In the genomic region with DNA sequence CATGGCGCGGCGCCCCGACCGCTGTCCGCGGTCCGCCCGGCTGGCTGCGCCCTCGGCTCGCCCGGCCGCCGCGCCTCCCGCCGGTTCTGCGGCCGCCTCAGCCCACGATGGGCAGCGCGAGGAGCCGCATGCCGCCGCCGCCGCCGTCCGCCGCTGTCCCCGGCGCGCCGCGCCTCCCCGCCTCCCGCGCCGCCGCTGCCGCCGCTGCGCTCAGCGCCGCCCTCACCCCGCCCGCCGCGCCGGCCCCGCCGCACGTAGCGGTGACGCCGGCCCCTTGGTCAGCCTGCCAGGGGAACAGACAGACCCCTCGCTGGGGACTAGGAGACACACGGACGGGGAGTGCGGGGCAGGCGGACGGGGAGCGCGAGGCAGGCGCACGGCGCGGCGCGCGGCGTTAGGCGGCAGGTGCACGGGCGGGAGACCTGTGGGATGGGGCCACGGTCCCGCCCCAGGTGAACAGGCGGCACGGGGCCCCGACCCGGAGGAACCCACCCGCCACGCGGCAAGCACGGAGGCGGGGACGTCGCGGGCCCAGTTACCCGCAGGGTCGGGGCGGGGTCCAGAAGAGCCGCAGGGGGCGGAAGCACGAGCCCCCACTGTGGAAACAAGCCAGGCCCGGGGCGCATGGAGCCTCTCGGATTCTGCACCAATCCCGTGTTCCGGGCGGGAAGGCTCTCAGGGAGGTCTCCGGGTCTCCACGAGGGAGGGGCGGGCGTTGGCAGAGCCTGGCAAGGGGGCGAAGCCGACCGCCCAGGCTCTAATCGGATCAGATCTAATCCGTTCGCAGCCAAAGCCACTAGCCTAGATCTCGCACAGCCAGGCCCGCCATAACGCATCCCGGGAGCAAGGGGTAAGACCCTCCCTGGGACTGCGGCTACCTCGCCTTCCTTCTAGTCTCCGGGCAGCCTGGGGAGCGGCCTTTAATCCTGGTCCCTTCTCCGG, we compare ENCODE assay signal across 8 cellular contexts. TPM values are rescaled to one million over a fixed set of nuclear protein-coding genes. Genes with fewer than 3 reads are reported as not detected.
DNase-seq lines count a peak whose midpoint lies in the region; ATAC-seq lines count a peak whose summit lies in the region.

A gene with protein sequence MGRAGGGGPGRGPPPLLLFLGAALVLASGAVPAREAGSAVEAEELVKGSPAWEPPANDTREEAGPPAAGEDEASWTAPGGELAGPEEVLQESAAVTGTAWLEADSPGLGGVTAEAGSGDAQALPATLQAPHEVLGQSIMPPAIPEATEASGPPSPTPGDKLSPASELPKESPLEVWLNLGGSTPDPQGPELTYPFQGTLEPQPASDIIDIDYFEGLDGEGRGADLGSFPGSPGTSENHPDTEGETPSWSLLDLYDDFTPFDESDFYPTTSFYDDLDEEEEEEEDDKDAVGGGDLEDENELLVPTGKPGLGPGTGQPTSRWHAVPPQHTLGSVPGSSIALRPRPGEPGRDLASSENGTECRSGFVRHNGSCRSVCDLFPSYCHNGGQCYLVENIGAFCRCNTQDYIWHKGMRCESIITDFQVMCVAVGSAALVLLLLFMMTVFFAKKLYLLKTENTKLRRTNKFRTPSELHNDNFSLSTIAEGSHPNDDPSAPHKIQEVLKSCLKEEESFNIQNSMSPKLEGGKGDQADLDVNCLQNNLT (minus strand): TSS at position 175 of the 942 bp plus-strand sequence. CDS start 172 bp downstream, at position 3.

- H3K27ac ChIP-seq in caudate nucleus (ENCODE audit: low read depth, low read length): peak within 1 kb of the TSS; percentile 68

- H3K4me3 Mint-ChIP-seq in T-helper 17 cell: peak within 1 kb of the TSS; percentile 77

- ATAC-seq in T-helper 17 cell (peak; percentile 68), GM21737 (IDR thresholded peaks at IDR 0.05; ENCODE audit: unreplicated experiment) (no peak), HG02870 (IDR thresholded peaks at IDR 0.05; ENCODE audit: unreplicated experiment) (no peak)

- H3K27me3 Mint-ChIP-seq in T-helper 17 cell: peaks cover 16% of the 10 kb centered on the region

- H3K27ac Mint-ChIP-seq in T-helper 17 cell: no peak within 1 kb of the TSS

- peaks cover 6% of the 10 kb centered on the region for H3K4me1 Mint-ChIP-seq in T-helper 17 cell

- no peaks in the 10 kb centered on the region for H3K9me3 ChIP-seq in T-helper 17 cell (ENCODE audit: control insufficient read depth, low read length, poor library complexity, severe bottlenecking)

- DNase-seq in activated T-cell treated with anti-CD3 and anti-CD28 coated beads for 48 hours (ENCODE audit: low read depth): peak; percentile 20
- no peak for DNase-seq in activated T-cell treated with anti-CD3 and anti-CD28 coated beads for 4 hours
- peak in 2 of 3 donors; percentile 27 to 37 for DNase-seq in T-helper 17 cell
- DNase-seq in caudate nucleus (lab: John Stamatoyannopoulos, UW): peak in 34 of 61 donors; percentile 11 to 73 (median 36)
- peak; percentile 59 for DNase-seq in left kidney (ENCODE audit: low read depth, low spot score)
- DNase-seq in stimulated activated CD8-positive, alpha-beta memory T cell treated with anti-CD3 and anti-CD28 coated beads, Interleukin-4, amount 100 ng/mL, for 24 hours (ENCODE audit: low read depth): peak; percentile 9

- peaks cover 2% of the 10 kb centered on the region for H3K36me3 Mint-ChIP-seq in T-helper 17 cell (ENCODE audit: low read depth)

RNA-seq across cellular contexts. Expression of the gene that starts here (rescaled TPM):
- under 1 TPM; 0.21 to 0.35 TPM for total RNA-seq in T-helper 17 cell

Comparison
In these comparisons a context has a peak if more than half of its experiments do, and no peak if none do; other contexts are left out.
1. Peak in DNase-seq and ATAC-seq in T-helper 17 cell; RNA of the gene not detected or under 1 TPM.